Comparison of ENCODE assay signal across 1 cellular context in the genomic region with DNA sequence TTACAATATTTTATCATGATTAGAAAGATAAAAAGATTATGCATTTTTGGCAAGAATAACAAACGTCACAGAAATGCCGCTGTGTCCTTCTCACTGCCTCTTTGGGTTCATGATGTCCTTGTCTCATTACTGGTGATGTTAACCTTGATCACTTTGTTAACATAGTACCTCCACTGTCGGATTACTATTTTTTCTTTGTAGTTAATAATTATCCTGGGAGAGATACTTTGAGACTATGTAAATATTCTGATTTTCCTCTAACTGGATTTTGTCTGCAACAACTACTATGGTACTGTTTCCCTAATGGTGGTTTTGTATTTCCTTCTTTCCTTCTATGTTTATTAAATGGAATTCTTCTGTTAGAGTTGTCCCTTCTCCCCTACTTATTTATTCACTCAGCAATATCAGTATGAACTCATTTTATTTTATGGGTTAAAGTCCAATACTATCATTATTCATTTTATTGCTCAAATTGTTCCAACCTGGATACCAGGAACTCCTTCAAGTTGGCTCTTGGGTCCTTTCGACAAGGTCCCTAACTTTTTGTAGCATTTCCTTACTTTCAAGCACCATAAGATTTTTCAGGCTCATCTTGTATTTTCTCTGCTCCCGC.
TF ChIP-seq lines count a peak whose summit lies in the region.

No MANE protein-coding gene starts in this region.

TF ChIP-seq in HepG2, 621 proteins besides CTCF, POLR2A, EP300 and RAD21 (continued from another document):
- TF ChIP-seq, protein P1, sequence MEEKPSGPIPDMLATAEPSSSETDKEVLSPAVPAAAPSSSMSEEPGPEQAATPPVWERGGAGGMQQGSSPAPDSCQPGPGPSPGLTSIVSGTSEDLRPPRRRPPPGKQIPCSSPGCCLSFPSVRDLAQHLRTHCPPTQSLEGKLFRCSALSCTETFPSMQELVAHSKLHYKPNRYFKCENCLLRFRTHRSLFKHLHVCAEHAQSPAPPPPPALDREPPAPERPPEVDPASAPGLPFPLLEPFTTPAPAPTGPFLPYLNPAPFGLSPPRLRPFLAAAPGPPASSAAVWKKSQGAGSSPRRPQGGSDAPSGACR (CRISPR knock-in tag; IDR thresholded peaks at IDR 0.05), result no peak
- TF ChIP-seq, protein P2, sequence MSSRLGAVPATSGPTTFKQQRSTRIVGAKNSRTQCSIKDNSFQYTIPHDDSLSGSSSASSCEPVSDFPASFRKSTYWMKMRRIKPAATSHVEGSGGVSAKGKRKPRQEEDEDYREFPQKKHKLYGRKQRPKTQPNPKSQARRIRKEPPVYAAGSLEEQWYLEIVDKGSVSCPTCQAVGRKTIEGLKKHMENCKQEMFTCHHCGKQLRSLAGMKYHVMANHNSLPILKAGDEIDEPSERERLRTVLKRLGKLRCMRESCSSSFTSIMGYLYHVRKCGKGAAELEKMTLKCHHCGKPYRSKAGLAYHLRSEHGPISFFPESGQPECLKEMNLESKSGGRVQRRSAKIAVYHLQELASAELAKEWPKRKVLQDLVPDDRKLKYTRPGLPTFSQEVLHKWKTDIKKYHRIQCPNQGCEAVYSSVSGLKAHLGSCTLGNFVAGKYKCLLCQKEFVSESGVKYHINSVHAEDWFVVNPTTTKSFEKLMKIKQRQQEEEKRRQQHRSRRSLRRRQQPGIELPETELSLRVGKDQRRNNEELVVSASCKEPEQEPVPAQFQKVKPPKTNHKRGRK (CRISPR knock-in tag; IDR thresholded peaks at IDR 0.05), result no peak
- no peak for TF ChIP-seq ZBTB38 (CRISPR knock-in tag; IDR thresholded peaks at IDR 0.05)
- TF ChIP-seq ZSCAN29 (CRISPR knock-in tag; conservative IDR thresholded peaks at IDR 0.05), result no peak
- TF ChIP-seq, protein P3, sequence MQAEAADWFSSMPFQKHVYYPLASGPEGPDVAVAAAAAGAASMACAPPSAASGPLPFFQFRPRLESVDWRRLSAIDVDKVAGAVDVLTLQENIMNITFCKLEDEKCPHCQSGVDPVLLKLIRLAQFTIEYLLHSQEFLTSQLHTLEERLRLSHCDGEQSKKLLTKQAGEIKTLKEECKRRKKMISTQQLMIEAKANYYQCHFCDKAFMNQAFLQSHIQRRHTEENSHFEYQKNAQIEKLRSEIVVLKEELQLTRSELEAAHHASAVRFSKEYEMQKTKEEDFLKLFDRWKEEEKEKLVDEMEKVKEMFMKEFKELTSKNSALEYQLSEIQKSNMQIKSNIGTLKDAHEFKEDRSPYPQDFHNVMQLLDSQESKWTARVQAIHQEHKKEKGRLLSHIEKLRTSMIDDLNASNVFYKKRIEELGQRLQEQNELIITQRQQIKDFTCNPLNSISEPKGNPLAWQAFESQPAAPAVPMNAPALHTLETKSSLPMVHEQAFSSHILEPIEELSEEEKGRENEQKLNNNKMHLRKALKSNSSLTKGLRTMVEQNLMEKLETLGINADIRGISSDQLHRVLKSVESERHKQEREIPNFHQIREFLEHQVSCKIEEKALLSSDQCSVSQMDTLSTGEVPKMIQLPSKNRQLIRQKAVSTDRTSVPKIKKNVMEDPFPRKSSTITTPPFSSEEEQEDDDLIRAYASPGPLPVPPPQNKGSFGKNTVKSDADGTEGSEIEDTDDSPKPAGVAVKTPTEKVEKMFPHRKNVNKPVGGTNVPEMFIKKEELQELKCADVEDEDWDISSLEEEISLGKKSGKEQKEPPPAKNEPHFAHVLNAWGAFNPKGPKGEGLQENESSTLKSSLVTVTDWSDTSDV (CRISPR knock-in tag; IDR thresholded peaks at IDR 0.05), result no peak
- no peak for TF ChIP-seq ZNF44 (CRISPR knock-in tag; IDR thresholded peaks at IDR 0.05)
- TF ChIP-seq TARDBP (CRISPR knock-in tag; IDR thresholded peaks at IDR 0.05), result 0 out of 2 replicates have a peak, but pooled peaks have one; percentile 44
- TF ChIP-seq ARNT2 (CRISPR knock-in tag; IDR thresholded peaks at IDR 0.05; ENCODE audit: low read depth), result no peak
- no peak for TF ChIP-seq KDM3A (CRISPR knock-in tag; IDR thresholded peaks at IDR 0.05; ENCODE audit: low read depth)
- TF ChIP-seq, protein P4, sequence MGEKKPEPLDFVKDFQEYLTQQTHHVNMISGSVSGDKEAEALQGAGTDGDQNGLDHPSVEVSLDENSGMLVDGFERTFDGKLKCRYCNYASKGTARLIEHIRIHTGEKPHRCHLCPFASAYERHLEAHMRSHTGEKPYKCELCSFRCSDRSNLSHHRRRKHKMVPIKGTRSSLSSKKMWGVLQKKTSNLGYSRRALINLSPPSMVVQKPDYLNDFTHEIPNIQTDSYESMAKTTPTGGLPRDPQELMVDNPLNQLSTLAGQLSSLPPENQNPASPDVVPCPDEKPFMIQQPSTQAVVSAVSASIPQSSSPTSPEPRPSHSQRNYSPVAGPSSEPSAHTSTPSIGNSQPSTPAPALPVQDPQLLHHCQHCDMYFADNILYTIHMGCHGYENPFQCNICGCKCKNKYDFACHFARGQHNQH (CRISPR knock-in tag; IDR thresholded peaks at IDR 0.05), result no peak
- no peak for TF ChIP-seq ZNF841 (CRISPR knock-in tag; IDR thresholded peaks at IDR 0.05; ENCODE audit: borderline replicate concordance)
- TF ChIP-seq, protein P5, sequence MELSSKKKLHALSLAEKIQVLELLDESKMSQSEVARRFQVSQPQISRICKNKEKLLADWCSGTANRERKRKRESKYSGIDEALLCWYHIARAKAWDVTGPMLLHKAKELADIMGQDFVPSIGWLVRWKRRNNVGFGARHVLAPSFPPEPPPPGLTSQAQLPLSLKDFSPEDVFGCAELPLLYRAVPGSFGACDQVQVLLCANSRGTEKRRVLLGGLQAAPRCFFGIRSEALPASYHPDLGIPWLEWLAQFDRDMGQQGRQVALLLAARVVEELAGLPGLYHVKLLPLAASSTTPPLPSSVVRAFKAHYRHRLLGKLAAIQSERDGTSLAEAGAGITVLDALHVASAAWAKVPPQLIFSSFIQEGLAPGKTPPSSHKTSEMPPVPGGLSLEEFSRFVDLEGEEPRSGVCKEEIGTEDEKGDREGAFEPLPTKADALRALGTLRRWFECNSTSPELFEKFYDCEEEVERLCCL (CRISPR knock-in tag; IDR thresholded peaks at IDR 0.05; ENCODE audit: borderline replicate concordance), result no peak
- TF ChIP-seq NCOR1 (IDR thresholded peaks at IDR 0.05; ENCODE audit: borderline replicate concordance, low read length), result peak; percentile 22; the same call in 1 of the 2 replicates
- peak; percentile 76 for TF ChIP-seq MIXL1 (CRISPR knock-in tag; IDR thresholded peaks at IDR 0.05)
- no peak for TF ChIP-seq ZNF317 (CRISPR knock-in tag; IDR thresholded peaks at IDR 0.05)
- TF ChIP-seq, protein P6, sequence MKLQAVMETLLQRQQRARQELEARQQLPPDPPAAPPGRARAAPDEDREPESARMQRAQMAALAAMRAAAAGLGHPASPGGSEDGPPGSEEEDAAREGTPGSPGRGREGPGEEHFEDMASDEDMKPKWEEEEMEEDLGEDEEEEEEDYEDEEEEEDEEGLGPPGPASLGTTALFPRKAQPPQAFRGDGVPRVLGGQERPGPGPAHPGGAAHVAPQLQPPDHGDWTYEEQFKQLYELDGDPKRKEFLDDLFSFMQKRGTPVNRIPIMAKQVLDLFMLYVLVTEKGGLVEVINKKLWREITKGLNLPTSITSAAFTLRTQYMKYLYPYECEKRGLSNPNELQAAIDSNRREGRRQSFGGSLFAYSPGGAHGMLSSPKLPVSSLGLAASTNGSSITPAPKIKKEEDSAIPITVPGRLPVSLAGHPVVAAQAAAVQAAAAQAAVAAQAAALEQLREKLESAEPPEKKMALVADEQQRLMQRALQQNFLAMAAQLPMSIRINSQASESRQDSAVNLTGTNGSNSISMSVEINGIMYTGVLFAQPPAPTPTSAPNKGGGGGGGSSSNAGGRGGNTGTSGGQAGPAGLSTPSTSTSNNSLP (IDR thresholded peaks at IDR 0.05; ENCODE audit: low read depth, low read length), result peak; percentile 66; the same call in 1 of the 2 replicates
- TF ChIP-seq PTBP1 (IDR thresholded peaks at IDR 0.05; ENCODE audit: low read depth, low read length, poor library complexity, severe bottlenecking), result no peak
- TF ChIP-seq TOPORS (CRISPR knock-in tag; IDR thresholded peaks at IDR 0.05), result no peak
- TF ChIP-seq ZNF124 (CRISPR knock-in tag; IDR thresholded peaks at IDR 0.05), result no peak
- no peak for TF ChIP-seq MAF1 (CRISPR knock-in tag; IDR thresholded peaks at IDR 0.05; ENCODE audit: borderline replicate concordance)
- no peak for TF ChIP-seq SP2 (CRISPR knock-in tag; IDR thresholded peaks at IDR 0.05)
- TF ChIP-seq POLR2AphosphoS5 (IDR thresholded peaks at IDR 0.05; ENCODE audit: low read depth, low read length), result no peak
- no peak for TF ChIP-seq PRPF4 (IDR thresholded peaks at IDR 0.05; ENCODE audit: low read depth, low read length, poor library complexity, severe bottlenecking)
- TF ChIP-seq ZNF703 (CRISPR knock-in tag; IDR thresholded peaks at IDR 0.05; ENCODE audit: borderline replicate concordance), result no peak
- TF ChIP-seq SMYD3 (CRISPR knock-in tag; IDR thresholded peaks at IDR 0.05), result peak; percentile 74
- no peak for TF ChIP-seq EHMT2 (IDR thresholded peaks at IDR 0.05; ENCODE audit: borderline replicate concordance, low read depth, low read length)
- TF ChIP-seq MTF2 (CRISPR knock-in tag; IDR thresholded peaks at IDR 0.05; ENCODE audit: borderline replicate concordance), result no peak
- TF ChIP-seq ZFP36 (IDR thresholded peaks at IDR 0.05; ENCODE audit: borderline replicate concordance, low read depth, low read length, partially characterized antibody), result no peak
- no peak for TF ChIP-seq KDM5A (IDR thresholded peaks at IDR 0.05; ENCODE audit: borderline replicate concordance, low read length)
- TF ChIP-seq ARNT (IDR thresholded peaks at IDR 0.05), result no peak
- no peak for TF ChIP-seq ZZZ3 (CRISPR knock-in tag; IDR thresholded peaks at IDR 0.05; ENCODE audit: borderline replicate concordance)
- TF ChIP-seq ZFP82 (CRISPR knock-in tag; IDR thresholded peaks at IDR 0.05; ENCODE audit: borderline replicate concordance), result no peak
- no peak for TF ChIP-seq TCF7 (IDR thresholded peaks at IDR 0.05; ENCODE audit: low read depth)
- TF ChIP-seq ISL2 (CRISPR knock-in tag; IDR thresholded peaks at IDR 0.05), result 0 out of 2 replicates have a peak, but pooled peaks have one; percentile 25
- TF ChIP-seq HOXD1 (CRISPR knock-in tag; IDR thresholded peaks at IDR 0.05), result no peak
- TF ChIP-seq NCOA1 (CRISPR knock-in tag; IDR thresholded peaks at IDR 0.05), result no peak
- TF ChIP-seq HNRNPK (IDR thresholded peaks at IDR 0.05; ENCODE audit: low read depth, low read length, poor library complexity, severe bottlenecking), result no peak
- no peak for TF ChIP-seq ZBTB7A (CRISPR knock-in tag; IDR thresholded peaks at IDR 0.05)
- TF ChIP-seq, protein P7, sequence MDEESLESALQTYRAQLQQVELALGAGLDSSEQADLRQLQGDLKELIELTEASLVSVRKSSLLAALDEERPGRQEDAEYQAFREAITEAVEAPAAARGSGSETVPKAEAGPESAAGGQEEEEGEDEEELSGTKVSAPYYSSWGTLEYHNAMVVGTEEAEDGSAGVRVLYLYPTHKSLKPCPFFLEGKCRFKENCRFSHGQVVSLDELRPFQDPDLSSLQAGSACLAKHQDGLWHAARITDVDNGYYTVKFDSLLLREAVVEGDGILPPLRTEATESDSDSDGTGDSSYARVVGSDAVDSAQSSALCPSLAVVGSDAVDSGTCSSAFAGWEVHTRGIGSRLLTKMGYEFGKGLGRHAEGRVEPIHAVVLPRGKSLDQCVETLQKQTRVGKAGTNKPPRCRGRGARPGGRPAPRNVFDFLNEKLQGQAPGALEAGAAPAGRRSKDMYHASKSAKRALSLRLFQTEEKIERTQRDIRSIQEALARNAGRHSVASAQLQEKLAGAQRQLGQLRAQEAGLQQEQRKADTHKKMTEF (CRISPR knock-in tag; IDR thresholded peaks at IDR 0.05), result no peak
- TF ChIP-seq ZNF3 (CRISPR knock-in tag; IDR thresholded peaks at IDR 0.05), result no peak
- TF ChIP-seq ZBTB21 (CRISPR knock-in tag; IDR thresholded peaks at IDR 0.05), result no peak
- TF ChIP-seq ZNF260 (CRISPR knock-in tag; IDR thresholded peaks at IDR 0.05; ENCODE audit: borderline replicate concordance, low read depth), result no peak
- TF ChIP-seq, protein P8, sequence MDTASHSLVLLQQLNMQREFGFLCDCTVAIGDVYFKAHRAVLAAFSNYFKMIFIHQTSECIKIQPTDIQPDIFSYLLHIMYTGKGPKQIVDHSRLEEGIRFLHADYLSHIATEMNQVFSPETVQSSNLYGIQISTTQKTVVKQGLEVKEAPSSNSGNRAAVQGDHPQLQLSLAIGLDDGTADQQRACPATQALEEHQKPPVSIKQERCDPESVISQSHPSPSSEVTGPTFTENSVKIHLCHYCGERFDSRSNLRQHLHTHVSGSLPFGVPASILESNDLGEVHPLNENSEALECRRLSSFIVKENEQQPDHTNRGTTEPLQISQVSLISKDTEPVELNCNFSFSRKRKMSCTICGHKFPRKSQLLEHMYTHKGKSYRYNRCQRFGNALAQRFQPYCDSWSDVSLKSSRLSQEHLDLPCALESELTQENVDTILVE (CRISPR knock-in tag; IDR thresholded peaks at IDR 0.05), result no peak
- peak; percentile 82 for TF ChIP-seq ELF3 (CRISPR knock-in tag; IDR thresholded peaks at IDR 0.05)
- TF ChIP-seq, protein P9, sequence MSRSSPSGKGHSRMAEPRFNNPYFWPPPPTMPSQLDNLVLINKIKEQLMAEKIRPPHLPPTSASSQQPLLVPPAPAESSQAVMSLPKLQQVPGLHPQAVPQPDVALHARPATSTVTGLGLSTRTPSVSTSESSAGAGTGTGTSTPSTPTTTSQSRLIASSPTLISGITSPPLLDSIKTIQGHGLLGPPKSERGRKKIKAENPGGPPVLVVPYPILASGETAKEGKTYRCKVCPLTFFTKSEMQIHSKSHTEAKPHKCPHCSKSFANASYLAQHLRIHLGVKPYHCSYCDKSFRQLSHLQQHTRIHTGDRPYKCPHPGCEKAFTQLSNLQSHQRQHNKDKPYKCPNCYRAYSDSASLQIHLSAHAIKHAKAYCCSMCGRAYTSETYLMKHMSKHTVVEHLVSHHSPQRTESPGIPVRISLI (CRISPR knock-in tag; IDR thresholded peaks at IDR 0.05; ENCODE audit: borderline replicate concordance), result no peak
